Comparison of ENCODE assay signal across 22 cellular contexts in genomic region chr2:9282713-9283112, GRCh38.
DNase-seq lines count a peak whose midpoint lies in the region; ATAC-seq and TF ChIP-seq lines count a peak whose summit lies in the region.
"Had no signal": no experiment of that assay in that cellular context is flagged by ENCODE, and none has a peak within 500 bp of the region (broad histone marks: within the 10 kb centered on the region; RNA-seq: fewer than 3 reads in every experiment).

No MANE protein-coding gene starts in this region.

- no peaks in the 10 kb centered on the region for H3K27me3 ChIP-seq in stomach
- H3K27me3 ChIP-seq: esophagus muscularis mucosa, foreskin keratinocyte, heart right ventricle, Peyer's patch had no signal

- H3K9me3 Mint-ChIP-seq in WTC11: no peaks in the 10 kb centered on the region
- H3K9me3 Mint-ChIP-seq: activated CD4-positive, alpha-beta memory T cell treated with anti-CD3 and anti-CD28 coated beads for 36 hours; CD8-positive, alpha-beta T cell; endodermal cell; stimulated activated naive CD8-positive, alpha-beta T cell treated with anti-CD3 and anti-CD28 coated beads, Interleukin-15, Interleukin-2, amounts not matched to agents 100 ng/mL and 50 ng/mL, for 24 hours had no signal

- POLR2A ChIA-PET in WTC11 (lab: Charles Lee): no interaction called here

- TF ChIP-seq EP300 in stomach (IDR thresholded peaks at IDR 0.05): no peak

- no peaks in the 10 kb centered on the region; the same call in 1 of the 2 replicates for H3K27me3 Mint-ChIP-seq in WTC11 (ENCODE audit: low read depth)

- no peaks in the 10 kb centered on the region for H3K9me3 ChIP-seq in stomach
- H3K9me3 ChIP-seq: esophagus muscularis mucosa, heart right ventricle, Peyer's patch had no signal

- peaks cover 24 to 65% (median 49%) of the 10 kb centered on the region in 4 donors for H3K4me1 ChIP-seq in stomach

- no peak overlapping the region for H3K4me3 ChIP-seq in stomach
- H3K4me3 ChIP-seq: esophagus muscularis mucosa, heart right ventricle, Peyer's patch had no signal

- H3K36me3 Mint-ChIP-seq in WTC11: no peaks in the 10 kb centered on the region
- H3K36me3 Mint-ChIP-seq: activated CD4-positive, alpha-beta memory T cell treated with anti-CD3 and anti-CD28 coated beads for 36 hours; CD8-positive, alpha-beta T cell had no signal

- H3K4me3 Mint-ChIP-seq in WTC11: no peak overlapping the region
- H3K4me3 Mint-ChIP-seq: activated CD4-positive, alpha-beta memory T cell treated with anti-CD3 and anti-CD28 coated beads for 36 hours; CD8-positive, alpha-beta T cell; endodermal cell; stimulated activated naive CD8-positive, alpha-beta T cell treated with anti-CD3 and anti-CD28 coated beads, Interleukin-15, Interleukin-2, amounts not matched to agents 100 ng/mL and 50 ng/mL, for 24 hours had no signal

- 43 to 56% (median 52%) methylated on average over 2 of the region's 2 CpGs for WGBS in stomach, 5 donors

- peaks cover 20% of the 10 kb centered on the region for H3K4me1 Mint-ChIP-seq in WTC11

- intact Hi-C loops in left colon (cut with DNase I, micrococcal nuclease): no loop called here
- intact Hi-C loops in stomach (cut with DNase I; ENCODE audit: low total_unique reads): no loop called here

- peak overlapping the region in 3 of 5 donors; percentile 1 to 53 (median 51) for H3K27ac ChIP-seq in stomach
- H3K27ac ChIP-seq: esophagus muscularis mucosa, foreskin keratinocyte, Peyer's patch had no signal

- peaks cover 0 to 18% (median 15%) of the 10 kb centered on the region in 4 donors for H3K36me3 ChIP-seq in stomach
- H3K36me3 ChIP-seq: Peyer's patch had no signal

- ATAC-seq in WTC11: no peak
- peak; percentile 95 for ATAC-seq in left colon
- ATAC-seq: CD8-positive, alpha-beta T cell; foreskin keratinocyte had no signal

- DNase-seq in EH (ENCODE audit: low read depth) (peak; percentile 17), WTC11 (ENCODE audit: low spot score) (no peak), left colon (peak; percentile 76 to 90), stomach (peak; percentile 52), 8988T (no peak), NK-92 (lab: John Stamatoyannopoulos, UW; ENCODE audit: unreplicated experiment) (no peak), NCI-H128 (lab: John Stamatoyannopoulos, UW; ENCODE audit: unreplicated experiment) (no peak)
- DNase-seq: activated CD4-positive, alpha-beta memory T cell treated with anti-CD3 and anti-CD28 coated beads for 36 hours; activated CD4-positive, CD25-positive, alpha-beta regulatory T cell treated with anti-CD3 and anti-CD28 coated beads, Interleukin-2, amount 50 U/mL, for 72 hours; activated CD8-positive, alpha-beta memory T cell treated with anti-CD3 and anti-CD28 coated beads, Interleukin-2, amount 50 U/mL, for 4 hours; activated naive CD4-positive, alpha-beta T cell treated with anti-CD3 and anti-CD28 coated beads, Interleukin-2, amount 50 U/mL, for 16 hours; amygdala; CD8-positive, alpha-beta T cell; DMS153; endodermal cell; foreskin keratinocyte; heart right ventricle; NCI-H146; NCI-H510A; Peyer's patch had no signal

- no peak for TF ChIP-seq POLR2A in stomach (IDR thresholded peaks at IDR 0.05)

- H3K27ac Mint-ChIP-seq in WTC11: peak overlapping the region; percentile 52; the same call in 1 of the 2 replicates
- H3K27ac Mint-ChIP-seq: activated CD4-positive, alpha-beta memory T cell treated with anti-CD3 and anti-CD28 coated beads for 36 hours; CD8-positive, alpha-beta T cell; endodermal cell; stimulated activated naive CD8-positive, alpha-beta T cell treated with anti-CD3 and anti-CD28 coated beads, Interleukin-15, Interleukin-2, amounts not matched to agents 100 ng/mL and 50 ng/mL, for 24 hours had no signal

- TF ChIP-seq CTCF in WTC11 (IDR thresholded peaks at IDR 0.05) (no peak), stomach (IDR thresholded peaks at IDR 0.05) (no peak)

- CTCF ChIA-PET in WTC11 (lab: Charles Lee): no interaction called here

TF ChIP-seq in WTC11, 78 proteins besides CTCF, POLR2A, EP300 and RAD21 (continues in another document):
- TF ChIP-seq ZNF281 (CRISPR knock-in tag; IDR thresholded peaks at IDR 0.05) (no peak), NR3C1 (CRISPR knock-in tag; conservative IDR thresholded peaks at IDR 0.05; ENCODE audit: low read depth) (no peak), TEAD4 (CRISPR knock-in tag; IDR thresholded peaks at IDR 0.05) (no peak), HMGA2 (CRISPR knock-in tag; IDR thresholded peaks at IDR 0.05) (no peak), JAZF1 (CRISPR knock-in tag; IDR thresholded peaks at IDR 0.05) (no peak), GTF2I (CRISPR knock-in tag; conservative IDR thresholded peaks at IDR 0.05) (no peak), E2F4 (CRISPR knock-in tag; IDR thresholded peaks at IDR 0.05; ENCODE audit: borderline replicate concordance, low read depth) (no peak), USF1 (CRISPR knock-in tag; IDR thresholded peaks at IDR 0.05) (no peak), ETV6 (CRISPR knock-in tag; IDR thresholded peaks at IDR 0.05) (no peak), ARID4B (CRISPR knock-in tag; IDR thresholded peaks at IDR 0.05; ENCODE audit: borderline replicate concordance) (no peak), IRF1 (CRISPR knock-in tag; IDR thresholded peaks at IDR 0.05) (no peak)

Comparison
In these comparisons a context has a peak if more than half of its experiments do, and no peak if none do; other contexts are left out.
1. DNase-seq: peak in EH (single experiment), left colon (2 of 2) and stomach (single experiment); none in WTC11 (single experiment), 8988T (single experiment), NK-92 (single experiment) and NCI-H128 (single experiment).